In genomic region chr1:177669161-177669560, GRCh38 we compare ENCODE assay signal across 31 cellular contexts.
"Had no signal": no experiment of that assay in that cellular context is flagged by ENCODE, and none has a peak within 500 bp of the region (broad histone marks: within the 10 kb centered on the region; RNA-seq: fewer than 3 reads in every experiment).

No MANE protein-coding gene starts in this region.

- H3K9me3 Mint-ChIP-seq: activated CD4-positive, alpha-beta memory T cell treated with anti-CD3 and anti-CD28 coated beads, Interleukin-2, amount 10 ng/mL, durations not matched to agents 7 days and 5 days; activated CD4-positive, alpha-beta T cell treated with anti-CD3 and anti-CD28 coated beads, Interleukin-2, amount 10 ng/mL, durations not matched to agents 7 days and 5 days; activated T-helper 17 cell treated with anti-CD3 and anti-CD28 coated beads, Interleukin-2, amount 50 U/mL, for 72 hours; dendritic cell treated with granulocyte-macrophage colony-stimulating factor and Interleukin-4, amounts not matched to agents 40 ng/mL and 50 ng/mL, for 4 days had no signal

- H3K27me3 Mint-ChIP-seq: activated CD4-positive, alpha-beta memory T cell treated with anti-CD3 and anti-CD28 coated beads, Interleukin-2, amount 10 ng/mL, durations not matched to agents 7 days and 5 days; activated CD4-positive, alpha-beta T cell treated with anti-CD3 and anti-CD28 coated beads, Interleukin-2, amount 10 ng/mL, durations not matched to agents 7 days and 5 days; activated naive CD8-positive, alpha-beta T cell; activated T-cell treated with anti-CD3 and anti-CD28 coated beads, Interleukin-2, amount 50 U/mL, for 24 hours; activated T-helper 17 cell treated with anti-CD3 and anti-CD28 coated beads, Interleukin-2, amount 50 U/mL, for 72 hours; central memory CD8-positive, alpha-beta T cell; dendritic cell treated with granulocyte-macrophage colony-stimulating factor and Interleukin-4, amounts not matched to agents 40 ng/mL and 50 ng/mL, for 4 days had no signal

- H3K36me3 ChIP-seq: brain microvascular endothelial cell had no signal

- DNase-seq: activated CD4-positive, alpha-beta memory T cell treated with anti-CD3 and anti-CD28 coated beads, Interleukin-2, amount 10 ng/mL, durations not matched to agents 7 days and 5 days; activated CD4-positive, alpha-beta T cell treated with anti-CD3 and anti-CD28 coated beads for 1 hour; activated CD4-positive, alpha-beta T cell treated with anti-CD3 and anti-CD28 coated beads for 4 hours; activated CD4-positive, alpha-beta T cell treated with anti-CD3 and anti-CD28 coated beads, Interleukin-2, amount 10 ng/mL, durations not matched to agents 7 days and 5 days; activated CD4-positive, alpha-beta T cell treated with anti-CD3 and anti-CD28 coated beads, Interleukin-2, amount 50 U/mL, for 4 hours; activated CD8-positive, alpha-beta memory T cell treated with anti-CD3 and anti-CD28 coated beads, Interleukin-2, amount 50 U/mL, for 48 hours; activated effector memory CD4-positive, alpha-beta T cell treated with Interleukin-2 at 50 U/mL for 16 hours; activated gamma-delta T cell treated with Interleukin-2 at 50 U/mL for 16 hours; activated naive CD4-positive, alpha-beta T cell treated with anti-CD3 and anti-CD28 coated beads, Interleukin-2, amount 50 U/mL, for 16 hours; activated naive CD4-positive, alpha-beta T cell treated with Interleukin-2 at 50 U/mL for 16 hours; activated T-cell treated with anti-CD3 and anti-CD28 coated beads for 4 hours; activated T-cell treated with anti-CD3 and anti-CD28 coated beads, Interleukin-2, amount 50 U/mL, for 24 hours; amniotic stem cell; anterior cingulate cortex; brain microvascular endothelial cell; dorsolateral prefrontal cortex; effector memory CD4-positive, alpha-beta T cell; endodermal cell; foreskin fibroblast; head of caudate nucleus; T-helper 2 cell had no signal

- H3K4me1 Mint-ChIP-seq: activated CD4-positive, alpha-beta memory T cell treated with anti-CD3 and anti-CD28 coated beads, Interleukin-2, amount 10 ng/mL, durations not matched to agents 7 days and 5 days; activated CD4-positive, alpha-beta T cell treated with anti-CD3 and anti-CD28 coated beads, Interleukin-2, amount 10 ng/mL, durations not matched to agents 7 days and 5 days; activated T-helper 17 cell treated with anti-CD3 and anti-CD28 coated beads, Interleukin-2, amount 50 U/mL, for 72 hours; central memory CD8-positive, alpha-beta T cell; WTC11 had no signal

- H3K27ac Mint-ChIP-seq: activated CD4-positive, alpha-beta memory T cell treated with anti-CD3 and anti-CD28 coated beads, Interleukin-2, amount 10 ng/mL, durations not matched to agents 7 days and 5 days; activated CD4-positive, alpha-beta T cell treated with anti-CD3 and anti-CD28 coated beads, Interleukin-2, amount 10 ng/mL, durations not matched to agents 7 days and 5 days; activated naive CD8-positive, alpha-beta T cell; activated T-cell treated with anti-CD3 and anti-CD28 coated beads, Interleukin-2, amount 50 U/mL, for 24 hours; activated T-helper 17 cell treated with anti-CD3 and anti-CD28 coated beads, Interleukin-2, amount 50 U/mL, for 72 hours; dendritic cell treated with granulocyte-macrophage colony-stimulating factor and Interleukin-4, amounts not matched to agents 40 ng/mL and 50 ng/mL, for 4 days; WTC11 had no signal

- ATAC-seq: activated T-helper 17 cell treated with anti-CD3 and anti-CD28 coated beads, Interleukin-2, amount 50 U/mL, for 72 hours; esophagus mucosa; WTC11 had no signal

- H3K4me3 ChIP-seq: coronary artery, dorsolateral prefrontal cortex had no signal

- H3K27ac ChIP-seq: brain microvascular endothelial cell, coronary artery, dorsolateral prefrontal cortex had no signal

- FAIRE-seq: astrocyte, bronchial epithelial cell, frontal cortex had no signal

- H3K4me3 Mint-ChIP-seq: activated CD4-positive, alpha-beta memory T cell treated with anti-CD3 and anti-CD28 coated beads, Interleukin-2, amount 10 ng/mL, durations not matched to agents 7 days and 5 days; activated CD4-positive, alpha-beta T cell treated with anti-CD3 and anti-CD28 coated beads, Interleukin-2, amount 10 ng/mL, durations not matched to agents 7 days and 5 days; activated naive CD8-positive, alpha-beta T cell; activated T-cell treated with anti-CD3 and anti-CD28 coated beads, Interleukin-2, amount 50 U/mL, for 24 hours; activated T-helper 17 cell treated with anti-CD3 and anti-CD28 coated beads, Interleukin-2, amount 50 U/mL, for 72 hours; central memory CD8-positive, alpha-beta T cell; dendritic cell treated with granulocyte-macrophage colony-stimulating factor and Interleukin-4, amounts not matched to agents 40 ng/mL and 50 ng/mL, for 4 days; endodermal cell; WTC11 had no signal

- H3K27me3 ChIP-seq: brain microvascular endothelial cell, dorsolateral prefrontal cortex had no signal

- H3K36me3 Mint-ChIP-seq: activated naive CD8-positive, alpha-beta T cell; WTC11 had no signal
